Comparison of ENCODE assay signal across 9 cellular contexts in the genomic region with DNA sequence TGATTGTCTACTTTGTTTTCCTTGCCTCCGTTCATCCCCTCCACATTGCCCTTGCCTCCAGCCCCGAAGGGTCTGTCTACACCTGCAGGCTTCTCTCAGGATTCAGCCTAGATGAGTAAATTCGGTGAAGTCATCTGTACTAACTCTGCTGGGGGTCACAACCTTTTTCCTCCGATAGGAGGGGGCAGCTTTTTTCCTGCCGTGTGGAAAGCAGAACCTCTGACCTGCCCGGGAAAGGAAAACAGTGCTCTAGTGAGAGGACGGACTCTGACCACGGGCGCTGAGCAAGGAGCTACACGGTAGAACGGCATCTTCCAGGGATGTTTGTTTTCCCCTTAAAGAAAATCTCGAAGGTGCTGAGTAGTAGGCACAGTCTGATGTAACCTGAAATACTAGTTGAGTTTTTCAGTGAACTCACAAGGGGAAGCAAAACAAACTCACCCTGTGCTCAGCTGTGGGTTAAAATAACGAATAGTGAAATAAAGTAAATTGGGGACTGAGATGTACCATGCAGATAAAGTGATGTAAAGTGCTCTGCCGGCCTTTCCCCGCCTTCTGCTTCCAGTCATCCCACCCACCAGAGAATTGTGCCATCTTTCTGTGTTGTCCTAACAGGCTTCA.
DNase-seq lines count a peak whose midpoint lies in the region; ATAC-seq and TF ChIP-seq lines count a peak whose summit lies in the region.
"Had no signal": no experiment of that assay in that cellular context is flagged by ENCODE, and none has a peak within 500 bp of the region (broad histone marks: within the 10 kb centered on the region; RNA-seq: fewer than 3 reads in every experiment).

No MANE protein-coding gene starts in this region.

- H3K27ac ChIP-seq in gastroesophageal sphincter (peak overlapping the region; percentile 95 to 99 (median 98)), sigmoid colon (peak overlapping the region; percentile 97 to 99 (median 99))
- H3K27ac ChIP-seq: SK-N-MC had no signal

- TF ChIP-seq CTCF in gastroesophageal sphincter (IDR thresholded peaks at IDR 0.05) (peak in 1 of 4 experiments; percentile 16), sigmoid colon (IDR thresholded peaks at IDR 0.05) (no peak)

- TF ChIP-seq POLR2A in gastroesophageal sphincter (IDR thresholded peaks at IDR 0.05) (peak in 1 of 2 donors; percentile 25), sigmoid colon (IDR thresholded peaks at IDR 0.05) (peak in 1 of 2 donors; percentile 13), GM18505 (IDR thresholded peaks at IDR 0.05; ENCODE audit: borderline replicate concordance, extremely low read depth, insufficient read depth, insufficient read length) (no peak)

- H3K4me1 Mint-ChIP-seq in activated CD8-positive, alpha-beta memory T cell treated with anti-CD3 and anti-CD28 coated beads, Interleukin-2, amount 10 ng/mL, durations not matched to agents 7 days and 5 days, result peaks cover 14% of the 10 kb centered on the region

- intact Hi-C loops in sigmoid colon (cut with DNase I), result loop anchor here (5.0 kb wide), 4 partner anchors 39 to 101 kb away; no protein-coding TSS in a partner anchor

- H3K27ac Mint-ChIP-seq in activated CD8-positive, alpha-beta memory T cell treated with anti-CD3 and anti-CD28 coated beads, Interleukin-2, amount 10 ng/mL, durations not matched to agents 7 days and 5 days, result no peak overlapping the region

- H3K36me3 ChIP-seq in gastroesophageal sphincter (peaks cover 0 to 4% of the 10 kb centered on the region in 2 donors), sigmoid colon (peaks cover 0 to 19% (median 2%) of the 10 kb centered on the region in 4 donors)

- no peak overlapping the region for H3K4me3 Mint-ChIP-seq in activated CD8-positive, alpha-beta memory T cell treated with anti-CD3 and anti-CD28 coated beads, Interleukin-2, amount 10 ng/mL, durations not matched to agents 7 days and 5 days

- ATAC-seq in SK-N-SH treated with all-trans-retinoic acid at 6 μM for 48 hours (peak; percentile 11), gastroesophageal sphincter (no peak), GM18505 (IDR thresholded peaks at IDR 0.05; ENCODE audit: unreplicated experiment) (no peak)
- ATAC-seq in activated CD8-positive, alpha-beta memory T cell treated with anti-CD3 and anti-CD28 coated beads, Interleukin-2, amount 10 ng/mL, durations not matched to agents 7 days and 5 days, result no peak

- DNase-seq in EL (peak; percentile 26), sigmoid colon (no peak), hepatic stellate cell (ENCODE audit: low spot score) (no peak)
- DNase-seq in activated CD8-positive, alpha-beta memory T cell treated with anti-CD3 and anti-CD28 coated beads, Interleukin-2, amount 10 ng/mL, durations not matched to agents 7 days and 5 days, result no peak
- DNase-seq in activated naive CD4-positive, alpha-beta T cell treated with anti-CD3 and anti-CD28 coated beads, Interleukin-2, amount 50 U/mL, for 16 hours, result no peak

- H3K9me3 ChIP-seq in gastroesophageal sphincter, result no peaks in the 10 kb centered on the region
- H3K9me3 ChIP-seq in sigmoid colon, result no peaks in the 10 kb centered on the region

- H3K27me3 ChIP-seq in gastroesophageal sphincter, result no peaks in the 10 kb centered on the region
- no peaks in the 10 kb centered on the region for H3K27me3 ChIP-seq in sigmoid colon

- CTCF ChIA-PET in activated CD8-positive, alpha-beta memory T cell treated with anti-CD3 and anti-CD28 coated beads, Interleukin-2, amount 10 ng/mL, durations not matched to agents 7 days and 5 days (lab: Charles Lee), result no interaction called here

- peaks cover 3% of the 10 kb centered on the region for H3K36me3 Mint-ChIP-seq in activated CD8-positive, alpha-beta memory T cell treated with anti-CD3 and anti-CD28 coated beads, Interleukin-2, amount 10 ng/mL, durations not matched to agents 7 days and 5 days

- TF ChIP-seq EP300 in gastroesophageal sphincter (IDR thresholded peaks at IDR 0.05) (no peak), sigmoid colon (IDR thresholded peaks at IDR 0.05) (no peak)

- peaks cover 28% of the 10 kb centered on the region for H3K27me3 Mint-ChIP-seq in activated CD8-positive, alpha-beta memory T cell treated with anti-CD3 and anti-CD28 coated beads, Interleukin-2, amount 10 ng/mL, durations not matched to agents 7 days and 5 days

- H3K4me3 ChIP-seq in gastroesophageal sphincter, result peak overlapping the region; percentile 81 to 97
- H3K4me3 ChIP-seq in sigmoid colon, result peak overlapping the region; percentile 64 to 87 (median 82)
- H3K4me3 ChIP-seq: SK-N-MC had no signal

- no peaks in the 10 kb centered on the region for H3K9me3 Mint-ChIP-seq in activated CD8-positive, alpha-beta memory T cell treated with anti-CD3 and anti-CD28 coated beads, Interleukin-2, amount 10 ng/mL, durations not matched to agents 7 days and 5 days (ENCODE audit: low read depth)

- WGBS in gastroesophageal sphincter (ENCODE audit: low coverage in 1 of 2), 2 donors, result 21 to 35% methylated on average over 7 to 13 of the region's 15 CpGs
- WGBS in sigmoid colon, 2 donors, result 15 to 54% methylated on average over 15 of the region's 15 CpGs

- peaks cover 5 to 58% (median 15%) of the 10 kb centered on the region in 3 donors for H3K4me1 ChIP-seq in gastroesophageal sphincter
- peaks cover 0 to 54% (median 39%) of the 10 kb centered on the region in 4 donors for H3K4me1 ChIP-seq in sigmoid colon

TF ChIP-seq in SK-N-SH treated with all-trans-retinoic acid at 6 μM for 48 hours, 23 proteins besides CTCF, POLR2A, EP300 and RAD21:
- TF ChIP-seq OSR1 (CRISPR knock-in tag; IDR thresholded peaks at IDR 0.05), result no peak
- TF ChIP-seq ISL1 (CRISPR knock-in tag; IDR thresholded peaks at IDR 0.05), result peak; percentile 37; the same call in 1 of the 2 replicates
